ENCODE assay signal across 8 cellular contexts in the genomic region with DNA sequence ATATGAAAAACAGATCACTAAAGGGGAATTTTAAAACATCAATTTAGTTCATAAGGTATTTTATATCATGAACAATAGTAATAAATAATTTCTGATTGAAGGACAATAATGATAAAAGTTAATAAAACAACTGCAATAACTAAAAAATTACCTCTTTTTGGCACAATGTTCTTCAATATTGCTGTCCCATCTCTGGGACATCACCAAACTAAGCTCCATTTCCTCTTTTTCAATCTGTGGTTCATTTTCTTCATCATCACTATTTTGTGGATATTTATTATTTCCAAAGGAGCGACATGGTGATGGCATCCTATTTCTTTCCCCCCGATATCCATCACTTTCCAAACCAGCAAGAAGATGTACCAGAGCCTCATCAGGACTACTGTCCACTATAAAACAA.
"Had no signal": no experiment of that assay in that cellular context is flagged by ENCODE, and none has a peak within 500 bp of the region (broad histone marks: within the 10 kb centered on the region; RNA-seq: fewer than 3 reads in every experiment).

No MANE protein-coding gene starts in this region.

- H3K27ac ChIP-seq: GM23248, HL-60 had no signal

- H3K9me3 ChIP-seq: HAP-1 had no signal

- H3K9ac ChIP-seq: GM23248 had no signal

- FAIRE-seq: HepG2 had no signal

- ATAC-seq: HCT116, HepG2 had no signal

- H3K4me3 ChIP-seq: GM23248, HAP-1 had no signal

- H2AFZ ChIP-seq: GM23248 had no signal

- DNase-seq: GM23248, GOT3, H7, HFFc6 had no signal
